Comparison of ENCODE assay signal across 8 cellular contexts in the genomic region with DNA sequence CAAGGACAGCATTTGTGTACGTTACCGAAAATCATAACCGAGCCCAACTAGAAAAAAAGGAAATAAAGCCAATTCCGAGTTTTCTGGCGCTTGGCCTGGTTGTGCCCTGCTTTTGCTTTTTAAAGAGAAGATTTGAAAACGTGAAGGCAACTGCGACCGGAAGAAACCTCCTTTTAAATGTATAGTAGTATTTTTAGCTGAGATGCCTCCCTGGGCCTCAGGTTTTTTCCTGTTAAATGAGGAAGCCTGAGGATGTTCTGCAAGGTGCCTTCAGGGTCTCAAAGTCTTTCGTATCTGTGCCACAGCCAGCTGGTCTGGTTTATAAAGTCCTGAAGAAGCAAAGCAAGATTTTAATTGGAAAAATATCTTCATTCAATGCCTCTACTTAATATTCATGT. TPM values are rescaled to one million over a fixed set of nuclear protein-coding genes. Genes with fewer than 3 reads are reported as not detected.
DNase-seq lines count a peak whose midpoint lies in the region; ATAC-seq and TF ChIP-seq lines count a peak whose summit lies in the region.

No MANE protein-coding gene starts in this region.

- CTCF ChIA-PET in AG04450 (lab: Charles Lee) = interaction anchor here (0.6 to 1.1 kb wide), 6 partner anchors 16 to 377 kb away, joined by 3 to 4 read pairs (median 3); partner anchors contain the start of gene SH3GLB1
- CTCF ChIA-PET in activated CD8-positive, alpha-beta T cell treated with anti-CD3 and anti-CD28 coated beads for 36 hours (lab: Charles Lee) = interaction anchor here (0.8 to 1.5 kb wide), 9 partner anchors 10 to 699 kb away, joined by 3 to 8 read pairs (median 4); partner anchors contain the start of gene SH3GLB1

- no peaks in the 10 kb centered on the region for H3K36me3 ChIP-seq in iPS-20b (ENCODE audit: insufficient read depth, low read depth, low read length)

- H3K27me3 Mint-ChIP-seq in activated CD8-positive, alpha-beta T cell treated with anti-CD3 and anti-CD28 coated beads for 36 hours = no peaks in the 10 kb centered on the region

- H3K9me3 ChIP-seq in AG04450 (ENCODE audit: control insufficient read depth, insufficient read depth, low read length) (peaks cover 3% of the 10 kb centered on the region; the same call in 1 of the 2 replicates), iPS-20b (ENCODE audit: insufficient read depth, low read depth, low read length) (no peaks in the 10 kb centered on the region)

- no peaks in the 10 kb centered on the region for H3K9me3 Mint-ChIP-seq in activated CD8-positive, alpha-beta T cell treated with anti-CD3 and anti-CD28 coated beads for 36 hours

- peaks cover 43% of the 10 kb centered on the region for H3K4me1 Mint-ChIP-seq in activated CD8-positive, alpha-beta T cell treated with anti-CD3 and anti-CD28 coated beads for 36 hours (ENCODE audit: low read depth)

- no peaks in the 10 kb centered on the region for H3K27me3 ChIP-seq in AG04450 (ENCODE audit: control insufficient read depth, insufficient read depth, low read length)
- no peaks in the 10 kb centered on the region for H3K27me3 ChIP-seq in iPS-20b (ENCODE audit: insufficient read depth, low read length)

- H3K27ac Mint-ChIP-seq in activated CD8-positive, alpha-beta T cell treated with anti-CD3 and anti-CD28 coated beads for 36 hours = peak overlapping the region; percentile 93

- peaks cover 3% of the 10 kb centered on the region for H3K36me3 Mint-ChIP-seq in activated CD8-positive, alpha-beta T cell treated with anti-CD3 and anti-CD28 coated beads for 36 hours (ENCODE audit: low read depth)

- peak overlapping the region; percentile 95 for H3K4me3 Mint-ChIP-seq in activated CD8-positive, alpha-beta T cell treated with anti-CD3 and anti-CD28 coated beads for 36 hours

- POLR2A ChIA-PET in AG04450 (lab: Yijun Ruan, JAX) = interaction anchor here (0.9 to 1.2 kb wide), 3 partner anchors 10 to 308 kb away, joined by 3 to 4 read pairs (median 4); partner anchors contain the start of gene SH3GLB1
- POLR2A ChIA-PET in activated CD8-positive, alpha-beta T cell treated with anti-CD3 and anti-CD28 coated beads for 36 hours (lab: Charles Lee) = interaction anchor here (0.6 to 1.1 kb wide), 4 partner anchors 9 to 308 kb away, joined by 3 to 5 read pairs (median 3); partner anchors contain the start of gene SH3GLB1

- H3K27ac ChIP-seq in AG04450 (ENCODE audit: low read depth, low read length) = no peak overlapping the region
- no peak overlapping the region for H3K27ac ChIP-seq in iPS-20b (ENCODE audit: low read length)
- peak overlapping the region; percentile 80 for H3K27ac ChIP-seq in substantia nigra (ENCODE audit: low read depth, low read length, poor library complexity, severe bottlenecking)

- intact Hi-C loops in activated CD8-positive, alpha-beta T cell treated with anti-CD3 and anti-CD28 coated beads for 36 hours (cut with micrococcal nuclease) = loop anchor here (10.0 kb wide), 1 partner anchor 308 kb away; the partner anchor contains the start of gene SH3GLB1

- peak; percentile 5 for ATAC-seq in GM19023 (IDR thresholded peaks at IDR 0.05; ENCODE audit: unreplicated experiment)
- ATAC-seq in HG03196 (IDR thresholded peaks at IDR 0.05; ENCODE audit: unreplicated experiment) = peak; percentile 34
- ATAC-seq in activated CD8-positive, alpha-beta T cell treated with anti-CD3 and anti-CD28 coated beads for 36 hours = peak; percentile 16

- H3K9ac ChIP-seq in iPS-20b (ENCODE audit: low read depth, low read length) = peak overlapping the region; percentile 90; the same call in 1 of the 2 replicates

- no peak for DNase-seq in AG04450 (ENCODE audit: low read depth, low spot score)
- no peak for DNase-seq in activated CD8-positive, alpha-beta T cell treated with anti-CD3 and anti-CD28 coated beads for 36 hours
- DNase-seq in substantia nigra (lab: John Stamatoyannopoulos, UW) = peak in 1 of 49 donors; percentile 18
- DNase-seq in dermis blood vessel endothelial cell = no peak
- no peak for DNase-seq in amniotic stem cell (lab: John Stamatoyannopoulos, UW)

- H3K4me1 ChIP-seq in iPS-20b (ENCODE audit: insufficient read depth, low read length) = peaks cover 4% of the 10 kb centered on the region; the same call in 1 of the 2 replicates

- TF ChIP-seq CTCF in AG04450 (IDR thresholded peaks at IDR 0.05; ENCODE audit: low read depth, low read length) = no peak
- no peak for TF ChIP-seq CTCF in activated CD8-positive, alpha-beta T cell treated with anti-CD3 and anti-CD28 coated beads for 36 hours (IDR thresholded peaks at IDR 0.05)

- H3K4me3 ChIP-seq in AG04450 (ENCODE audit: low read depth, low read length) (peak overlapping the region; percentile 87), iPS-20b (ENCODE audit: low read length) (peak overlapping the region; percentile 97)

RNA-seq across cellular contexts. Expression of gene ODF2L, which starts 0.4 kb away (rescaled TPM):
- polyA plus RNA-seq in AG04450 (2011; rRNA removed) = 14.6 and 25.6 TPM in 2 replicates
- 8.1 and 16.4 TPM in 2 replicates for polyA minus RNA-seq in AG04450 (2011; rRNA and poly(A)+ RNA removed)
- 10 to 100 TPM; 21.7 to 23.8 TPM for total RNA-seq in activated CD8-positive, alpha-beta T cell treated with anti-CD3 and anti-CD28 coated beads for 36 hours
- total RNA-seq in dermis blood vessel endothelial cell = 42.5 and 63.6 TPM in 2 replicates

RNA-seq across cellular contexts. Expression of gene CLCA2, which starts 27.5 kb away (rescaled TPM):
- 0.60 and 0.65 TPM in 2 replicates for polyA plus RNA-seq in AG04450 (2011; rRNA removed)
- polyA minus RNA-seq in AG04450 (2011; rRNA and poly(A)+ RNA removed) = 0.22 and 0.23 TPM in 2 replicates
- total RNA-seq in activated CD8-positive, alpha-beta T cell treated with anti-CD3 and anti-CD28 coated beads for 36 hours = not detected
- total RNA-seq in dermis blood vessel endothelial cell = under 0.01 TPM in 1 of 2 replicates, not detected in the other
